ENCODE assay signal across 7 cellular contexts in the genomic region with DNA sequence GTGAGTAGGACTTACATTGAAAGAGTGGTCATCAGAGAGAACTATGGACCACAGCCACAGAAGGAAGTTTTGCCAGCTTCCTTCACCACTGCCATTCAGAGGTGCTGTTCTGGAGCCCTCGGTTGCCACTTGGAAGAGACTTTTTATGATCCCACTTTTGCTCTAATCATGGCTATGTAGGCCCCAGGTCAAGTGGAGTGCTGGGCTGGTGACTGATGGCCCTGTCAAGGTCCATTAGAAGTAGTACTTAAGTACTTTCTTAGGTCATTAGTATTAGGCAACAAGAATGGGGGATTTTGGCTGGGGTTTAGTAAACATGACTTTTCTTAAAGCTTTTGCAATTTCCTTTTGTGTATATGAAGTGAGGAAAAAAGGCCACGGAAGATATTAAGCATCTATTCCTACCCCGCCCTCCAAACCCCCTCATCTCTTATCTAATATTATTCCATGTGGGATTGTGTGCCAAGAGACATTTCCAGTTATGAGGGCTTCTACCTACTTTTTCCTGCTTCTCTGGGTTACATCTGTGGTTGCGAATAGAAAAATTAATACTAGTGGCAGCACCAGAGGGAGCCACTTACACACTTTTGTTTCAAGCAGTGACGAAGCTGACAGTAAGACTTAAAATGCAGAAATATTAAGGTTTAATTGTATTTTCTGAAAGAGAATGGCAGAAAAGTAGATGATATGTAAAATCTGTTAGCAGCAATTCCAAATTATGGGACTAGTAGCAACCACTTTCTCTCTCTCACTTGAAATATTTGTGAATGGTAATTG. TPM values are rescaled to one million over a fixed set of nuclear protein-coding genes. Genes with fewer than 3 reads are reported as not detected.
DNase-seq lines count a peak whose midpoint lies in the region; ATAC-seq lines count a peak whose summit lies in the region.

No MANE protein-coding gene starts in this region.

- no peaks in the 10 kb centered on the region for H3K36me3 Mint-ChIP-seq in activated CD4-positive, alpha-beta memory T cell treated with anti-CD3 and anti-CD28 coated beads for 36 hours
- no peaks in the 10 kb centered on the region for H3K36me3 Mint-ChIP-seq in natural killer cell treated with Interleukin-12 subunit alpha and Interleukin-12 subunit beta and Interleukin-15 and Interleukin-18, amount 100 ng/mL, for 72 hours

- DNase-seq in NCI-H1694 (lab: John Stamatoyannopoulos, UW) (peak; percentile 59), cerebellar cortex (ENCODE audit: low spot score) (peak; percentile 70), mesendoderm (peak; percentile 25), HPDE6-E6E7 (ENCODE audit: extremely low spot score) (no peak)
- DNase-seq in activated CD4-positive, alpha-beta memory T cell treated with anti-CD3 and anti-CD28 coated beads for 36 hours: no peak
- DNase-seq in natural killer cell treated with Interleukin-12 subunit alpha and Interleukin-12 subunit beta and Interleukin-15 and Interleukin-18, amount 100 ng/mL, for 72 hours (ENCODE audit: low spot score): no peak

- peak overlapping the region; percentile 81 for H3K18ac ChIP-seq in mesendoderm (ENCODE audit: low read length)

- H3K4me1 ChIP-seq in mesendoderm (ENCODE audit: control insufficient read depth, low read depth, low read length): peaks cover 2% of the 10 kb centered on the region

- H3K4me3 ChIP-seq in mesendoderm (ENCODE audit: low read length): no peak overlapping the region

- peak; percentile 63 for ATAC-seq in GM18519 (IDR thresholded peaks at IDR 0.05; ENCODE audit: low FRiP score, unreplicated experiment)
- no peak for ATAC-seq in natural killer cell treated with Interleukin-12 subunit alpha and Interleukin-12 subunit beta and Interleukin-15 and Interleukin-18, amount 100 ng/mL, for 72 hours

- peak overlapping the region; percentile 13 for H2BK15ac ChIP-seq in mesendoderm (replicated peaks; ENCODE audit: low read depth)

- no peak overlapping the region for H3K56ac ChIP-seq in mesendoderm (ENCODE audit: low read length)

- no peak overlapping the region for H3K9ac ChIP-seq in mesendoderm (ENCODE audit: low read length)

- peak overlapping the region; percentile 76 for H4K8ac ChIP-seq in mesendoderm (ENCODE audit: low read depth, low read length)

- no peaks in the 10 kb centered on the region for H3K27me3 Mint-ChIP-seq in activated CD4-positive, alpha-beta memory T cell treated with anti-CD3 and anti-CD28 coated beads for 36 hours
- peaks cover 0 to 3% of the 10 kb centered on the region in 2 donors for H3K27me3 Mint-ChIP-seq in natural killer cell treated with Interleukin-12 subunit alpha and Interleukin-12 subunit beta and Interleukin-15 and Interleukin-18, amount 100 ng/mL, for 72 hours

- CTCF ChIA-PET in activated CD4-positive, alpha-beta memory T cell treated with anti-CD3 and anti-CD28 coated beads for 36 hours (lab: Charles Lee): interaction anchor here (0.7 kb wide), 1 partner anchor 528 kb away, joined by 3 read pairs; no protein-coding TSS in a partner anchor

- intact Hi-C loops in activated CD4-positive, alpha-beta memory T cell treated with anti-CD3 and anti-CD28 coated beads for 36 hours (cut with micrococcal nuclease): no loop called here

- H3K9me3 Mint-ChIP-seq in activated CD4-positive, alpha-beta memory T cell treated with anti-CD3 and anti-CD28 coated beads for 36 hours: no peaks in the 10 kb centered on the region
- peaks cover 3% of the 10 kb centered on the region for H3K9me3 Mint-ChIP-seq in natural killer cell treated with Interleukin-12 subunit alpha and Interleukin-12 subunit beta and Interleukin-15 and Interleukin-18, amount 100 ng/mL, for 72 hours

- H3K36me3 ChIP-seq in mesendoderm (ENCODE audit: control insufficient read depth, insufficient read depth, low read length): no peaks in the 10 kb centered on the region

- no peak overlapping the region for H2AK5ac ChIP-seq in mesendoderm (ENCODE audit: low read length)

- H3K23ac ChIP-seq in mesendoderm (ENCODE audit: low read length): no peak overlapping the region

- H3K27me3 ChIP-seq in mesendoderm (ENCODE audit: insufficient read depth, low read length, poor library complexity): no peaks in the 10 kb centered on the region

- H2BK5ac ChIP-seq in mesendoderm (ENCODE audit: low read length): no peak overlapping the region

- POLR2A ChIA-PET in activated CD4-positive, alpha-beta memory T cell treated with anti-CD3 and anti-CD28 coated beads for 36 hours (lab: Charles Lee): no interaction called here

- H3K79me2 ChIP-seq in mesendoderm (ENCODE audit: control insufficient read depth, insufficient read depth, low read length): no peaks in the 10 kb centered on the region

- no peak overlapping the region for H4K5ac ChIP-seq in mesendoderm (ENCODE audit: low read length)

- no peak overlapping the region for H3K4ac ChIP-seq in mesendoderm (ENCODE audit: low read depth, low read length)

- no peaks in the 10 kb centered on the region for H3K4me1 Mint-ChIP-seq in activated CD4-positive, alpha-beta memory T cell treated with anti-CD3 and anti-CD28 coated beads for 36 hours (ENCODE audit: low read depth)
- no peaks in the 10 kb centered on the region for H3K4me1 Mint-ChIP-seq in natural killer cell treated with Interleukin-12 subunit alpha and Interleukin-12 subunit beta and Interleukin-15 and Interleukin-18, amount 100 ng/mL, for 72 hours (ENCODE audit: low read depth in 2 of 2)

- H3K4me3 Mint-ChIP-seq in activated CD4-positive, alpha-beta memory T cell treated with anti-CD3 and anti-CD28 coated beads for 36 hours: no peak overlapping the region
- H3K4me3 Mint-ChIP-seq in natural killer cell treated with Interleukin-12 subunit alpha and Interleukin-12 subunit beta and Interleukin-15 and Interleukin-18, amount 100 ng/mL, for 72 hours: no peak overlapping the region

- H3K27ac ChIP-seq in mesendoderm (ENCODE audit: low read depth, low read length): no peak overlapping the region

- H2BK120ac ChIP-seq in mesendoderm (ENCODE audit: low read depth, low read length): no peak overlapping the region

- H3K79me1 ChIP-seq in mesendoderm (ENCODE audit: low read length): no peaks in the 10 kb centered on the region

- H3K4me2 ChIP-seq in mesendoderm (ENCODE audit: low read length): no peak overlapping the region

- no CpG with 5 or more reads among the region's 5 CpGs for WGBS in mesendoderm (ENCODE audit: extremely low coverage, insufficient coverage, low lambda C conversion rate)

- H3K27ac Mint-ChIP-seq in activated CD4-positive, alpha-beta memory T cell treated with anti-CD3 and anti-CD28 coated beads for 36 hours: no peak overlapping the region
- no peak overlapping the region for H3K27ac Mint-ChIP-seq in natural killer cell treated with Interleukin-12 subunit alpha and Interleukin-12 subunit beta and Interleukin-15 and Interleukin-18, amount 100 ng/mL, for 72 hours

RNA-seq across cellular contexts. Expression of a gene that starts 13.9 kb away (rescaled TPM):
- polyA plus RNA-seq in mesendoderm (2013, experiment 1 of 2): 5.6 TPM
- 4.9 TPM for polyA plus RNA-seq in mesendoderm (2013, experiment 2 of 2)
- total RNA-seq in activated CD4-positive, alpha-beta memory T cell treated with anti-CD3 and anti-CD28 coated beads for 36 hours: not detected
- total RNA-seq in natural killer cell treated with Interleukin-12 subunit alpha and Interleukin-12 subunit beta and Interleukin-15 and Interleukin-18, amount 100 ng/mL, for 72 hours: not detected

Comparison
In these comparisons a context has a peak if more than half of its experiments do, and no peak if none do; other contexts are left out.
1. DNase-seq: peak in NCI-H1694 (single experiment), cerebellar cortex (single experiment) and mesendoderm (single experiment); none in HPDE6-E6E7 (single experiment), activated CD4-positive, alpha-beta memory T cell treated with anti-CD3 and anti-CD28 coated beads for 36 hours (single experiment) and natural killer cell treated with Interleukin-12 subunit alpha and Interleukin-12 subunit beta and Interleukin-15 and Interleukin-18, amount 100 ng/mL, for 72 hours (single experiment).